28 cellular contexts compared by ENCODE assay signal in the genomic region with DNA sequence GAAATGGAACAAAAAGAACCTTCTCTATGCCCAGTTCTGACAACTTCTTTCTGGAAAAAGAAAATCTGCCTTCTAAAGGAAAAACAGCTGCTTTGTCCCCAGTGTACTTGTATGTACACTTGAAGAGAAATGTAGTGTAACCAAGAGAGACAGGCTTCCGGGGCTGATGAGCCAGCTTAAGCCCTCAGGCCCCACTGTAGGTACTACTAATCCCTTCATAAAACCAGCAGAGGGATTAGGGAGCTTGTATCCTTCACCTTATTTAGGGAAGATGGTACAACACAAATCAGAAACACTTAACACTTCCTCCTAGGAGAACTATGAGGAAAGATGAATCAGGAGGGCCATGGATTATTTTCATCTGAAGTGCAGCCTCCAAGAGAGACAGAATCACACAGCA. TPM values are rescaled to one million over a fixed set of nuclear protein-coding genes. Genes with fewer than 3 reads are reported as not detected.
"Had no signal": no experiment of that assay in that cellular context is flagged by ENCODE, and none has a peak within 500 bp of the region (broad histone marks: within the 10 kb centered on the region; RNA-seq: fewer than 3 reads in every experiment).

No MANE protein-coding gene starts in this region.

- H3K27me3 ChIP-seq: neural progenitor cell, sigmoid colon, transverse colon had no signal

- H3K36me3 Mint-ChIP-seq: activated CD8-positive, alpha-beta memory T cell treated with anti-CD3 and anti-CD28 coated beads, Interleukin-2, amount 10 ng/mL, durations not matched to agents 7 days and 5 days; neural progenitor cell had no signal

- H3K4me2 ChIP-seq: neural progenitor cell had no signal

- H3K4me3 ChIP-seq: left ventricle myocardium inferior, neural progenitor cell, sigmoid colon, transverse colon had no signal

- ATAC-seq: activated CD8-positive, alpha-beta memory T cell treated with anti-CD3 and anti-CD28 coated beads, Interleukin-2, amount 10 ng/mL, durations not matched to agents 7 days and 5 days; activated CD8-positive, alpha-beta T cell treated with anti-CD3 and anti-CD28 coated beads for 36 hours; activated naive CD8-positive, alpha-beta T cell treated with anti-CD3 and anti-CD28 coated beads, Interleukin-2, amount 50 U/mL, for 24 hours; naive thymus-derived CD8-positive, alpha-beta T cell; stimulated activated naive B cell treated with anti-CD40 and anti-IgM and Interleukin-4, amounts not matched to agents 10 μg/mL and 1 μg/mL and 100 μg/mL, for 72 hours had no signal

- H3K27ac ChIP-seq: left ventricle myocardium inferior, neural progenitor cell, sigmoid colon, transverse colon, VCaP had no signal

- H3K4me3 Mint-ChIP-seq: activated CD4-positive, alpha-beta T cell treated with anti-CD3 and anti-CD28 coated beads, Interleukin-2, amount 10 ng/mL, durations not matched to agents 7 days and 5 days; activated CD8-positive, alpha-beta memory T cell treated with anti-CD3 and anti-CD28 coated beads, Interleukin-2, amount 10 ng/mL, durations not matched to agents 7 days and 5 days; activated CD8-positive, alpha-beta T cell treated with anti-CD3 and anti-CD28 coated beads for 36 hours; activated naive CD8-positive, alpha-beta T cell treated with anti-CD3 and anti-CD28 coated beads, Interleukin-2, amount 50 U/mL, for 24 hours; brain; naive thymus-derived CD8-positive, alpha-beta T cell; neural progenitor cell; stimulated activated naive B cell treated with anti-CD40 and anti-IgM and Interleukin-4, amounts not matched to agents 10 μg/mL and 1 μg/mL and 100 μg/mL, for 72 hours had no signal

- H3K27ac Mint-ChIP-seq: activated CD4-positive, alpha-beta T cell treated with anti-CD3 and anti-CD28 coated beads, Interleukin-2, amount 10 ng/mL, durations not matched to agents 7 days and 5 days; activated CD8-positive, alpha-beta memory T cell treated with anti-CD3 and anti-CD28 coated beads, Interleukin-2, amount 10 ng/mL, durations not matched to agents 7 days and 5 days; activated CD8-positive, alpha-beta T cell treated with anti-CD3 and anti-CD28 coated beads for 36 hours; activated naive CD8-positive, alpha-beta T cell treated with anti-CD3 and anti-CD28 coated beads, Interleukin-2, amount 50 U/mL, for 24 hours; brain; naive thymus-derived CD8-positive, alpha-beta T cell; neural progenitor cell; progenitor cell of endocrine pancreas; stimulated activated naive B cell treated with anti-CD40 and anti-IgM and Interleukin-4, amounts not matched to agents 10 μg/mL and 1 μg/mL and 100 μg/mL, for 72 hours had no signal

- H2AFZ ChIP-seq: neural progenitor cell had no signal

- H3K36me3 ChIP-seq: left ventricle myocardium inferior, neural progenitor cell, sigmoid colon, transverse colon had no signal

- FAIRE-seq: endometrium, frontal cortex, urothelium cell line had no signal

- H3K4me1 Mint-ChIP-seq: brain; stimulated activated naive B cell treated with anti-CD40 and anti-IgM and Interleukin-4, amounts not matched to agents 10 μg/mL and 1 μg/mL and 100 μg/mL, for 72 hours had no signal

- H3K4me1 ChIP-seq: left ventricle myocardium inferior, neural progenitor cell, sigmoid colon, transverse colon had no signal

- DNase-seq: activated CD4-positive, alpha-beta T cell treated with anti-CD3 and anti-CD28 coated beads, Interleukin-2, amount 10 ng/mL, durations not matched to agents 7 days and 5 days; activated CD4-positive, CD25-positive, alpha-beta regulatory T cell treated with anti-CD3 and anti-CD28 coated beads, Interleukin-2, amount 50 U/mL, for 72 hours; activated CD8-positive, alpha-beta memory T cell treated with anti-CD3 and anti-CD28 coated beads, Interleukin-2, amount 10 ng/mL, durations not matched to agents 7 days and 5 days; activated CD8-positive, alpha-beta T cell treated with anti-CD3 and anti-CD28 coated beads for 36 hours; activated effector memory CD4-positive, alpha-beta T cell treated with anti-CD3 and anti-CD28 coated beads, Interleukin-2, amount 50 U/mL, for 16 hours; activated naive CD4-positive, alpha-beta T cell treated with anti-CD3 and anti-CD28 coated beads, Interleukin-2, amount 50 U/mL, for 16 hours; activated naive CD8-positive, alpha-beta T cell treated with anti-CD3 and anti-CD28 coated beads, Interleukin-2, amount 50 U/mL, for 24 hours; activated T-cell treated with anti-CD3 and anti-CD28 coated beads for 4 hours; anterior cingulate cortex; glutamatergic neuron; hippocampal formation; left ventricle myocardium inferior; naive thymus-derived CD8-positive, alpha-beta T cell; retina; sigmoid colon; stimulated activated CD4-positive, alpha-beta T cell treated with anti-CD3 and anti-CD28 coated beads, Interleukin-2, amount 100 ng/mL, for 48 hours; stimulated activated CD8-positive, alpha-beta memory T cell treated with anti-CD3 and anti-CD28 coated beads, Interleukin-4, amount 100 ng/mL, for 48 hours; stimulated activated naive B cell treated with anti-CD40 and anti-IgM and Interleukin-4, amounts not matched to agents 10 μg/mL and 1 μg/mL and 100 μg/mL, for 72 hours; transverse colon had no signal

- H3K27me3 Mint-ChIP-seq: activated CD8-positive, alpha-beta memory T cell treated with anti-CD3 and anti-CD28 coated beads, Interleukin-2, amount 10 ng/mL, durations not matched to agents 7 days and 5 days; activated CD8-positive, alpha-beta T cell treated with anti-CD3 and anti-CD28 coated beads for 36 hours; activated naive CD8-positive, alpha-beta T cell treated with anti-CD3 and anti-CD28 coated beads, Interleukin-2, amount 50 U/mL, for 24 hours; progenitor cell of endocrine pancreas had no signal

- H3K9ac ChIP-seq: neural progenitor cell had no signal

RNA-seq across cellular contexts. Expression of a gene that starts 38.4 kb away (rescaled TPM):
- total RNA-seq: chondrocyte, lung microvascular endothelial cell had no signal
